In genomic region chr20:62794007-62794724, GRCh38 we compare ENCODE assay signal across 8 cellular contexts. TPM values are rescaled to one million over a fixed set of nuclear protein-coding genes. Genes with fewer than 3 reads are reported as not detected.
A peak's percentile ranks its signal among the peaks of the same experiment; 100 is the strongest.
DNase-seq lines count a peak whose midpoint lies in the region; ATAC-seq and TF ChIP-seq lines count a peak whose summit lies in the region.

No MANE protein-coding gene starts in this region.

- peaks cover 0 to 3% (median 0%) of the 10 kb centered on the region in 7 donors for H3K9me3 Mint-ChIP-seq in CD14-positive monocyte

- peaks cover 44% of the 10 kb centered on the region for H3K4me1 Mint-ChIP-seq in CD14-positive monocyte

- ATAC-seq in GM19395 (IDR thresholded peaks at IDR 0.05; ENCODE audit: unreplicated experiment) (peak; percentile 65), HG03521 (IDR thresholded peaks at IDR 0.05; ENCODE audit: unreplicated experiment) (peak; percentile 67)

- peaks cover 0 to 1% (median 1%) of the 10 kb centered on the region in 3 donors for H3K27me3 Mint-ChIP-seq in CD14-positive monocyte (ENCODE audit: low read depth in 3 of 3)

- H3K4me3 ChIP-seq in lower leg skin (ENCODE audit: low read depth, poor library complexity, severe bottlenecking): peak overlapping the region; percentile 35

- TF ChIP-seq POLR2A in lower leg skin (IDR thresholded peaks at IDR 0.05): peak in 1 of 2 donors; percentile 86

- 0 to 1% methylated on average over 39 to 62 of the region's 69 CpGs for WGBS in lower leg skin, 2 donors

- H3K36me3 Mint-ChIP-seq in CD14-positive monocyte: peaks cover 12 to 16% of the 10 kb centered on the region in 2 donors

- intact Hi-C loops in CD14-positive monocyte (cut with micrococcal nuclease) (loop anchor here (5.0 to 10.0 kb wide), 6 partner anchors 52 to 389 kb away; partner anchors contain the start of genes CABLES2 (in 1 of the 2) and DIDO1 (in 1 of the 2)), lower leg skin (cut with DNase I; ENCODE audit: low total_unique reads) (loop anchor here (5.0 kb wide), 1 partner anchor 127 kb away; no protein-coding TSS in a partner anchor)

- H3K27ac Mint-ChIP-seq in CD14-positive monocyte: peak overlapping the region; percentile 92 to 99 (median 94)

- TF ChIP-seq CTCF in CD14-positive monocyte (IDR thresholded peaks at IDR 0.05) (no peak), lower leg skin (IDR thresholded peaks at IDR 0.05) (no peak)

- H3K4me3 Mint-ChIP-seq in CD14-positive monocyte: peak overlapping the region; percentile 82 to 87

- DNase-seq in CD14-positive monocyte (ENCODE audit: low spot score) (peak; percentile 98), NCI-H69 (lab: John Stamatoyannopoulos, UW) (peak; percentile 93), dermis blood vessel endothelial cell (peak; percentile 97), lower leg skin (ENCODE audit: low spot score in 2 of 2) (peak; percentile 94 to 99)
- DNase-seq in activated CD4-positive, alpha-beta T cell treated with anti-CD3 and anti-CD28 coated beads, Interleukin-2, amount 50 U/mL, for 4 hours: peak; percentile 87 to 88
- peak; percentile 93 for DNase-seq in stimulated activated CD4-positive, alpha-beta T cell treated with anti-CD3 and anti-CD28 coated beads, Interleukin-4, amount 100 ng/mL, for 24 hours

RNA-seq across cellular contexts. Expression of gene MRGBP, which starts 2.1 kb away (rescaled TPM):
- polyA plus RNA-seq in CD14-positive monocyte: 10 to 100 TPM; 10.2 to 10.5 TPM
- total RNA-seq in dermis blood vessel endothelial cell (18.5 and 19.5 TPM in 2 replicates), lower leg skin (10 to 100 TPM in 3 of 4 donors, 1 to 10 TPM in 1; 9.8 to 13.9 (median 10.2) TPM)

RNA-seq across cellular contexts. Expression of gene OGFR, which starts 10.5 kb away (rescaled TPM):
- 10 to 100 TPM; 47.8 to 79.3 TPM for polyA plus RNA-seq in CD14-positive monocyte
- total RNA-seq in dermis blood vessel endothelial cell: 48.8 and 58.4 TPM in 2 replicates
- 10 to 100 TPM; 50.3 to 76.9 (median 58.5) TPM for total RNA-seq in lower leg skin

RNA-seq across cellular contexts. Expression of gene COL9A3, which starts 22.7 kb away (rescaled TPM):
- polyA plus RNA-seq in CD14-positive monocyte: 1 to 10 TPM; 1.8 to 2.6 TPM
- total RNA-seq in dermis blood vessel endothelial cell: 1.3 and 1.9 TPM in 2 replicates
- total RNA-seq in lower leg skin: 10 to 100 TPM in 2 of 4 donors, 1 to 10 TPM in 2; 5.6 to 14.1 (median 10.8) TPM

Comparison
In these comparisons a context has a peak if more than half of its experiments do, and no peak if none do; other contexts are left out.
1. Peak in every context shown above with its lines: DNase-seq, ATAC-seq and H3K4me3 ChIP-seq.